In genomic region chr14:64147126-64147790, GRCh38 we compare ENCODE assay signal across 22 cellular contexts.
DNase-seq lines count a peak whose midpoint lies in the region; ATAC-seq and TF ChIP-seq lines count a peak whose summit lies in the region.
"Had no signal": no experiment of that assay in that cellular context is flagged by ENCODE, and none has a peak within 500 bp of the region (broad histone marks: within the 10 kb centered on the region; RNA-seq: fewer than 3 reads in every experiment).

No MANE protein-coding gene starts in this region.

- H3K79me2 ChIP-seq in H9 (ENCODE audit: insufficient read depth, low read length), result no peaks in the 10 kb centered on the region

- H3K36me3 Mint-ChIP-seq in H9 (ENCODE audit: insufficient read depth in 1 of 3, low read depth in 3 of 3), result peaks cover 5 to 19% (median 5%) of the 10 kb centered on the region in 3 experiments; a peak in 6 of 7 replicates

- H4K20me1 ChIP-seq in H9 (ENCODE audit: control insufficient read depth, insufficient read depth, insufficient read length), result no peaks in the 10 kb centered on the region

- no peak overlapping the region for H3K23ac ChIP-seq in H9 (ENCODE audit: insufficient read length, low read depth, low read length)

- H3K56ac ChIP-seq in H9 (ENCODE audit: insufficient read length, low read depth, low read length), result no peak overlapping the region

- peak overlapping the region in 2 of 3 experiments; percentile 54 to 72; a peak in 2 of 7 replicates for H3K27ac Mint-ChIP-seq in H9
- H3K27ac Mint-ChIP-seq: HFFc6, neural progenitor cell had no signal

- in situ Hi-C loops in astrocyte of the cerebellum (cut with HindIII; ENCODE audit: low sequenced_read_pairs), result no loop called here

- H3K14ac ChIP-seq in H9 (ENCODE audit: insufficient read depth, low read length), result no peak overlapping the region

- H2AK5ac ChIP-seq in H9 (ENCODE audit: insufficient read length, low read length), result no peak overlapping the region

- H2BK120ac ChIP-seq in H9 (ENCODE audit: low read depth, low read length, poor library complexity, severe bottlenecking), result no peak overlapping the region

- H4K5ac ChIP-seq in H9 (ENCODE audit: insufficient read length, low read depth, low read length), result no peak overlapping the region

- H3K4me3 ChIP-seq in astrocyte of the cerebellum (ENCODE audit: low read depth, low read length), result no peak overlapping the region
- H3K4me3 ChIP-seq in fibroblast of mammary gland (ENCODE audit: control insufficient read depth, low read depth, low read length), result no peak overlapping the region
- no peak overlapping the region for H3K4me3 ChIP-seq in skeletal muscle cell (ENCODE audit: low read depth, low read length)
- no peak overlapping the region for H3K4me3 ChIP-seq in spleen
- H3K4me3 ChIP-seq: neural progenitor cell, prostate gland had no signal

- H3K4ac ChIP-seq in H9 (ENCODE audit: low read depth, low read length), result no peak overlapping the region

- H4K91ac ChIP-seq in H9 (ENCODE audit: insufficient read length, low read depth, low read length), result no peak overlapping the region

- no peaks in the 10 kb centered on the region for H3K9me3 Mint-ChIP-seq in H9
- H3K9me3 Mint-ChIP-seq: HFFc6, neural progenitor cell had no signal

- no peaks in the 10 kb centered on the region for H3K23me2 ChIP-seq in H9 (ENCODE audit: insufficient read length, low read depth, low read length, poor library complexity, severe bottlenecking)

- intact Hi-C loops in spleen (cut with DNase I; ENCODE audit: low total_unique reads), result no loop called here

- no peak overlapping the region for H3K9ac ChIP-seq in H9 (ENCODE audit: extremely low read depth, insufficient read length, low read length)
- H3K9ac ChIP-seq: neural progenitor cell had no signal

- H2BK15ac ChIP-seq in H9 (ENCODE audit: low read depth, low read length), result no peak overlapping the region

- H3K79me1 ChIP-seq in H9 (ENCODE audit: insufficient read depth, low read depth, low read length, poor library complexity, severe bottlenecking), result no peaks in the 10 kb centered on the region

- H2AFZ ChIP-seq in H9 (ENCODE audit: low read length), result no peak overlapping the region
- H2AFZ ChIP-seq: neural progenitor cell had no signal

- no peak for TF ChIP-seq CTCF in H9 (conservative IDR thresholded peaks at IDR 0.05)
- no peak for TF ChIP-seq CTCF in astrocyte of the cerebellum (IDR thresholded peaks at IDR 0.05; ENCODE audit: low read depth, low read length, missing control alignments)
- no peak for TF ChIP-seq CTCF in fibroblast of mammary gland (conservative IDR thresholded peaks at IDR 0.05; ENCODE audit: control insufficient read depth, insufficient read depth, low read depth, low read length)
- TF ChIP-seq CTCF in spleen (IDR thresholded peaks at IDR 0.05 in 8 of 11, conservative IDR thresholded peaks at IDR 0.05 in 3 of 11), result no peak

- no peaks in the 10 kb centered on the region for H3K9me3 ChIP-seq in H9 (ENCODE audit: control insufficient read depth, low read depth, low read length)
- no peaks in the 10 kb centered on the region for H3K9me3 ChIP-seq in spleen
- H3K9me3 ChIP-seq: prostate gland had no signal

- no peak overlapping the region for H3K18ac ChIP-seq in H9 (ENCODE audit: insufficient read length, low read depth, low read length)

- H2BK5ac ChIP-seq in H9 (ENCODE audit: insufficient read length, low read length), result no peak overlapping the region

- no peak overlapping the region for H3K4me3 Mint-ChIP-seq in H9
- H3K4me3 Mint-ChIP-seq: HFFc6, neural progenitor cell had no signal

- H3K4me1 ChIP-seq in H9 (ENCODE audit: insufficient read depth, low read length) (no peaks in the 10 kb centered on the region; the same call in 1 of the 2 replicates), spleen (no peaks in the 10 kb centered on the region)
- H3K4me1 ChIP-seq: neural progenitor cell, prostate gland had no signal

- no CpG with 5 or more reads among the region's 7 CpGs for WGBS in H9 (ENCODE audit: extremely low coverage, insufficient read length, low lambda C conversion rate)
- WGBS in spleen, 5 donors, result 86 to 94% (median 92%) methylated on average over 7 of the region's 7 CpGs

- H3K27ac ChIP-seq in H9 (ENCODE audit: insufficient read length, low read depth, low read length) (no peak overlapping the region), spleen (no peak overlapping the region)
- H3K27ac ChIP-seq: HL-60, neural progenitor cell, prostate gland, WERI-Rb-1 had no signal

- H2BK20ac ChIP-seq in H9 (ENCODE audit: low read depth, low read length, poor library complexity, severe bottlenecking), result no peak overlapping the region

- no peak overlapping the region for H3T11ph ChIP-seq in H9 (ENCODE audit: low read length)

- no peak for TF ChIP-seq POLR2A in spleen (IDR thresholded peaks at IDR 0.05)

- no peak overlapping the region for H2BK12ac ChIP-seq in H9 (ENCODE audit: insufficient read length, low read depth, low read length)

- H3K4me2 ChIP-seq in H9 (ENCODE audit: insufficient read depth, insufficient read length, low read length), result no peak overlapping the region
- H3K4me2 ChIP-seq: neural progenitor cell had no signal

- no peak for DNase-seq in H9
- DNase-seq in astrocyte of the cerebellum (ENCODE audit: low read depth), result peak; percentile 22
- peak; percentile 5 for DNase-seq in fibroblast of mammary gland (ENCODE audit: low read depth)
- DNase-seq in skeletal muscle cell (ENCODE audit: low read depth), result peak; percentile 48
- DNase-seq in spleen, result no peak
- no peak for DNase-seq in SKM-1 (lab: John Stamatoyannopoulos, UW; ENCODE audit: unreplicated experiment)
- DNase-seq: activated CD4-positive, alpha-beta T cell treated with anti-CD3 and anti-CD28 coated beads, Interleukin-2, amount 50 U/mL, for 4 hours; activated gamma-delta T cell; amygdala; effector memory CD4-positive, alpha-beta T cell; head of caudate nucleus; HFFc6; left ventricle myocardium superior; MM.1S; NCI-H1694 treated with DMSO at 0.1 percent for 48 hours; NCI-H774; WERI-Rb-1 had no signal

- H3K36me3 ChIP-seq in spleen, result peaks cover 0 to 96% (median 38%) of the 10 kb centered on the region in 6 donors

- H4K8ac ChIP-seq in H9 (replicated peaks; ENCODE audit: insufficient read length, low read depth, low read length), result no peak overlapping the region

- H3K27me3 ChIP-seq in H9 (ENCODE audit: insufficient read depth, low read length) (no peaks in the 10 kb centered on the region), spleen (replicated peaks in 1 of 7) (no peaks in the 10 kb centered on the region)
- H3K27me3 ChIP-seq: neural progenitor cell had no signal

- ATAC-seq in HG03457 (IDR thresholded peaks at IDR 0.05; ENCODE audit: unreplicated experiment) (no peak), HG02885 (IDR thresholded peaks at IDR 0.05; ENCODE audit: poor library complexity, unreplicated experiment) (no peak)
- ATAC-seq: left ventricle myocardium superior had no signal

- no peaks in the 10 kb centered on the region for H3K4me1 Mint-ChIP-seq in H9
- H3K4me1 Mint-ChIP-seq: neural progenitor cell had no signal

- H3K27me3 Mint-ChIP-seq in H9 (ENCODE audit: low read depth), result no peaks in the 10 kb centered on the region; the same call in 1 of the 2 replicates

Comparison
In these comparisons a context has a peak if more than half of its experiments do, and no peak if none do; other contexts are left out.
1. DNase-seq: peak in astrocyte of the cerebellum (single experiment), fibroblast of mammary gland (single experiment) and skeletal muscle cell (single experiment); none in H9 (single experiment), spleen (single experiment) and SKM-1 (single experiment).